ENCODE assay signal across 18 cellular contexts in the genomic region with DNA sequence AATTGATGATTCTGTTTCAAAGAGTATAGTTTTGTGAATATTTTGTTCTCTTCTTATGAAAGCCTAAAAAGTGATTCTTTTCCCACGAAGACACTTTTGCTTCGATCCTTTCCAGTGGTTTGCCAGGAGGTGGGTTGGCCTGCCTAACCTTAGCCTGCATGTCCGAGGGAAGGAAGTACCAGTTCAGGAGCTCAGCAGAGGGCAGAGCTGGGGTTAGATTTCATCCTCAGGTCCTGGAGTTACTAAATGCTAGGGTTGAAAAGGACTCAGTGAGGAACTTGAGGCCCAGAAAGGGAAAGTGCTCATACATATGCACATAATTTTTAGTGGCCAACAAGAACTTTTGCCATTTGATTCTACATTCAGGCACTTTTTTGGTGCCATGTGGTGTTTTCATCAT. TPM values are rescaled to one million over a fixed set of nuclear protein-coding genes. Genes with fewer than 3 reads are reported as not detected.
DNase-seq lines count a peak whose midpoint lies in the region; ATAC-seq, FAIRE-seq and TF ChIP-seq lines count a peak whose summit lies in the region.
"Had no signal": no experiment of that assay in that cellular context is flagged by ENCODE, and none has a peak within 500 bp of the region (broad histone marks: within the 10 kb centered on the region; RNA-seq: fewer than 3 reads in every experiment).

No MANE protein-coding gene starts in this region.

- no peaks in the 10 kb centered on the region for H3K27me3 Mint-ChIP-seq in type B pancreatic cell

- peaks cover 0 to 8% of the 10 kb centered on the region in 2 donors for H3K4me1 ChIP-seq in adrenal gland (replicated peaks in 1 of 2)

- intact Hi-C loops in adrenal gland (cut with DNase I) = no loop called here

- H3K36me3 Mint-ChIP-seq in type B pancreatic cell = peaks cover 7% of the 10 kb centered on the region
- H3K36me3 Mint-ChIP-seq: CD14-positive monocyte had no signal

- H3K9me3 ChIP-seq in adrenal gland (replicated peaks in 1 of 3) = no peaks in the 10 kb centered on the region
- H3K9me3 ChIP-seq: SJSA1 had no signal

- H3K27me3 ChIP-seq in adrenal gland = no peaks in the 10 kb centered on the region
- H3K27me3 ChIP-seq: SJSA1 had no signal

- H3K27ac Mint-ChIP-seq in type B pancreatic cell = peak overlapping the region; percentile 44
- H3K27ac Mint-ChIP-seq: CD14-positive monocyte had no signal

- peak; percentile 10 for DNase-seq in SKM-1 treated with dmso at 0.1 percent for 144 hours (lab: John Stamatoyannopoulos, UW; ENCODE audit: unreplicated experiment)
- no peak for DNase-seq in SKM-1 (lab: John Stamatoyannopoulos, UW; ENCODE audit: unreplicated experiment)
- peak; percentile 71 for DNase-seq in NCI-H69 (lab: John Stamatoyannopoulos, UW)
- peak; percentile 23 for DNase-seq in iPS-NIHi7 (ENCODE audit: extremely low spot score)
- no peak for DNase-seq in type B pancreatic cell (ENCODE audit: extremely low spot score, unreplicated experiment)
- DNase-seq in urothelium cell line (ENCODE audit: low spot score) = no peak
- DNase-seq in adrenal gland = no peak
- DNase-seq: DMS153, NCI-H1105 treated with DMSO at 0.1 percent for 48 hours, NCI-H187, NCI-H345, NCI-H526, PC-9 had no signal

- H3K27ac ChIP-seq in adrenal gland = no peak overlapping the region
- H3K27ac ChIP-seq: PC-9, SJSA1 had no signal

- H3K9me3 Mint-ChIP-seq in type B pancreatic cell = peaks cover 4% of the 10 kb centered on the region

- TF ChIP-seq POLR2A in adrenal gland (IDR thresholded peaks at IDR 0.05) = no peak

- no peak for ATAC-seq in GM19463 (IDR thresholded peaks at IDR 0.05; ENCODE audit: unreplicated experiment)

- peaks cover 34% of the 10 kb centered on the region for H3K4me1 Mint-ChIP-seq in type B pancreatic cell (ENCODE audit: unreplicated experiment)
- H3K4me1 Mint-ChIP-seq: CD14-positive monocyte had no signal

- 50 to 63% (median 55%) methylated on average over 3 of the region's 3 CpGs for WGBS in adrenal gland, 4 donors

- no peak overlapping the region for H3K4me3 Mint-ChIP-seq in type B pancreatic cell
- H3K4me3 Mint-ChIP-seq: CD14-positive monocyte had no signal

- FAIRE-seq in urothelium cell line (lab: Jason Lieb, UNC) = no peak
- FAIRE-seq: H54 had no signal

- H3K36me3 ChIP-seq in adrenal gland (replicated peaks in 1 of 2) = no peaks in the 10 kb centered on the region
- H3K36me3 ChIP-seq: SJSA1 had no signal

- TF ChIP-seq CTCF in type B pancreatic cell (conservative IDR thresholded peaks at IDR 0.05) (no peak), adrenal gland (IDR thresholded peaks at IDR 0.05) (no peak)

- H3K4me3 ChIP-seq in adrenal gland = no peak overlapping the region
- H3K4me3 ChIP-seq: PC-9, SJSA1 had no signal

RNA-seq across cellular contexts. Expression of a gene that starts 36.6 kb away (rescaled TPM):
- 21.7 and 106 TPM in 2 replicates for total RNA-seq in type B pancreatic cell (ENCODE audit: low replicate concordance)
- total RNA-seq in adrenal gland = 100 to 1,000 TPM in 6 of 8 donors, 10 to 100 TPM in 2; 72.4 to 181 (median 160) TPM
- 10 to 100 TPM; 38.7 to 88.0 (median 69.7) TPM for polyA plus RNA-seq in adrenal gland
- total RNA-seq: HT-29 had no signal

Comparison
In these comparisons a context has a peak if more than half of its experiments do, and no peak if none do; other contexts are left out.
1. DNase-seq: peak in SKM-1 treated with dmso at 0.1 percent for 144 hours (single experiment), NCI-H69 (single experiment) and iPS-NIHi7 (single experiment); none in SKM-1 (single experiment), type B pancreatic cell (single experiment), urothelium cell line (single experiment) and adrenal gland (0 of 7).